In the genomic region with DNA sequence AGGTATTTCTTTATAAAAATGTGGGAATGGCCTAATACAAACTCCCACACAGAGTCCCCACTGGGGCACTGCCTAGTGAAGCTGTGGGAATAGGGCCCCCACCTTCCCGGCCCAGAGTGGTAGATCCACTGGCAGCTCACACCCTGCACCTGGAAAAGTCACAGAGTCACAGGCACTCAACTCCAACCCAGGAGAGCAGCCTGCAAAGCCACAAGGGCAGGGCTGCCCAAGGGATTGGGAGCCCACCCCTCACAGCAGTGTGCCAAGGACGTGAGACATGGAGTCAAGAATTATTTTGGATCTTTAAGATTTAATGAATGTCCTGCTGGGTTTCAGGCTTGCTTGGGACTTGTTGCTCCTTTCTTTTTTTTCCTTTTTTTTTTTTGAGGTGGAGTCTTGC, we compare ENCODE assay signal across 29 cellular contexts. TPM values are rescaled to one million over a fixed set of nuclear protein-coding genes. Genes with fewer than 3 reads are reported as not detected.
"Had no signal": no experiment of that assay in that cellular context is flagged by ENCODE, and none has a peak within 500 bp of the region (broad histone marks: within the 10 kb centered on the region; RNA-seq: fewer than 3 reads in every experiment).

No MANE protein-coding gene starts in this region.

- H3K36me3 ChIP-seq: ascending aorta, cardiac muscle cell had no signal

- H3K4me3 ChIP-seq: ascending aorta, cardiac muscle cell had no signal

- DNase-seq: activated B cell treated with CpG ODN at 0.5 μM for 24 hours; activated CD4-positive, alpha-beta memory T cell treated with anti-CD3 and anti-CD28 coated beads for 36 hours; activated CD4-positive, alpha-beta T cell treated with anti-CD3 and anti-CD28 coated beads for 4 hours; activated CD4-positive, alpha-beta T cell treated with anti-CD3 and anti-CD28 coated beads, Interleukin-2, amount 10 ng/mL, durations not matched to agents 24 days and 14 days; activated CD4-positive, alpha-beta T cell treated with anti-CD3 and anti-CD28 coated beads, Interleukin-2, amount 50 U/mL, for 1 hour; activated CD4-positive, alpha-beta T cell treated with anti-CD3 and anti-CD28 coated beads, Interleukin-2, amount 50 U/mL, for 4 hours; activated CD4-positive, CD25-positive, alpha-beta regulatory T cell treated with anti-CD3 and anti-CD28 coated beads, Interleukin-2, amount 50 U/mL, for 72 hours; activated CD8-positive, alpha-beta memory T cell treated with anti-CD3 and anti-CD28 coated beads, Interleukin-2, amount 50 U/mL, for 4 hours; activated CD8-positive, alpha-beta T cell treated with anti-CD3 and anti-CD28 coated beads for 36 hours; activated effector memory CD4-positive, alpha-beta T cell treated with Interleukin-2 at 50 U/mL for 16 hours; activated gamma-delta T cell; activated naive CD4-positive, alpha-beta T cell treated with anti-CD3 and anti-CD28 coated beads, Interleukin-2, amount 10 ng/mL, durations not matched to agents 7 days and 5 days; activated naive CD4-positive, alpha-beta T cell treated with Interleukin-2 at 50 U/mL for 16 hours; activated naive CD8-positive, alpha-beta T cell treated with anti-CD3 and anti-CD28 coated beads, Interleukin-2, amount 10 ng/mL, durations not matched to agents 7 days and 5 days; activated naive CD8-positive, alpha-beta T cell treated with anti-CD3 and anti-CD28 coated beads, Interleukin-2, amount 50 U/mL, for 24 hours; activated T-cell treated with anti-CD3 and anti-CD28 coated beads for 4 hours; activated T-cell treated with anti-CD3 and anti-CD28 coated beads, Interleukin-2, amount 50 U/mL, for 1 hour; activated T-cell treated with anti-CD3 and anti-CD28 coated beads, Interleukin-2, amount 50 U/mL, for 4 hours; amygdala; anterior cingulate cortex; caudate nucleus; cerebellar nuclear complex; T-helper 1 cell; T-helper 2 cell; T-helper 9 cell had no signal

- H3K27me3 ChIP-seq: ascending aorta, cardiac muscle cell had no signal

- H3K4me1 ChIP-seq: ascending aorta had no signal

- ATAC-seq: activated CD8-positive, alpha-beta T cell treated with anti-CD3 and anti-CD28 coated beads for 36 hours; activated naive CD8-positive, alpha-beta T cell treated with anti-CD3 and anti-CD28 coated beads, Interleukin-2, amount 50 U/mL, for 24 hours; activated T-cell treated with anti-CD3 and anti-CD28 coated beads, Interleukin-2, amount 50 U/mL, for 4 hours had no signal

- H3K27ac ChIP-seq: ascending aorta, cardiac muscle cell, VCaP had no signal

- FAIRE-seq: bronchial epithelial cell had no signal

RNA-seq across cellular contexts. Expression of gene DNAJC12, which starts 5.3 kb away (rescaled TPM):
- total RNA-seq: bronchial epithelial cell had no signal
